Comparison of ENCODE assay signal across 12 cellular contexts in the genomic region with DNA sequence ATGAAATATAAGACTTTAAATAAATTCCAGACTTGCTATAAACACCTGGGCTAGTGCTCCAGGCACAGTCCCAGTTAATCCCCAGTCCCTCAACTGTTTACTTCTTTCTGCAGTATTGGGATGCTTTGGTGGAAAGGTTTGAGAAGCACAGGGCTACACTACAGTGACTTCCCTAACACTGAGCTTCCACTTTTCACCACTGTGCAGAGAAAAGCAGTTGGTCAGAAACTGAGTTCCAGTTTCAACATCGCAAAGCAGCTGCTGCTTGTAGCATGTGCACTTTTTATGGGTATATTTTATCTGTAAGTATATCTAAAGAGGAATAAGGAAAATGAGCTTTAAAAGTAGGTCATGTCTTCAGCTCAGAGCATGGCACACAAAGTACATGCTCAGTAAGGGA.
DNase-seq lines count a peak whose midpoint lies in the region; ATAC-seq and TF ChIP-seq lines count a peak whose summit lies in the region.
"Had no signal": no experiment of that assay in that cellular context is flagged by ENCODE, and none has a peak within 500 bp of the region (broad histone marks: within the 10 kb centered on the region; RNA-seq: fewer than 3 reads in every experiment).

No MANE protein-coding gene starts in this region.

- no peaks in the 10 kb centered on the region for H3K4me1 ChIP-seq in breast epithelium
- H3K4me1 ChIP-seq in effector memory CD4-positive, alpha-beta T cell (ENCODE audit: control insufficient read depth, insufficient read depth, low read length, poor library complexity, severe bottlenecking): no peaks in the 10 kb centered on the region
- H3K4me1 ChIP-seq: psoas muscle had no signal

- no peaks in the 10 kb centered on the region for H3K27me3 ChIP-seq in breast epithelium
- H3K27me3 ChIP-seq in effector memory CD4-positive, alpha-beta T cell (replicated peaks; ENCODE audit: control insufficient read depth, insufficient read depth, low read length, poor library complexity, severe bottlenecking): no peaks in the 10 kb centered on the region

- POLR2A ChIA-PET in HEK293T (lab: Yijun Ruan, JAX): no interaction called here

- intact Hi-C loops in breast epithelium (cut with DNase I; ENCODE audit: low total_unique reads): no loop called here

- in situ Hi-C loops in GM13976 (cut with MboI; ENCODE audit: low sequenced_read_pairs, unreplicated experiment): no loop called here

- TF ChIP-seq CTCF in GM13976 (IDR thresholded peaks at IDR 0.05; ENCODE audit: borderline replicate concordance, control extremely low read depth, extremely low read depth, insufficient read depth, missing control alignments) (no peak), breast epithelium (IDR thresholded peaks at IDR 0.05) (no peak)

- no peak for TF ChIP-seq POLR2A in breast epithelium (IDR thresholded peaks at IDR 0.05)

- H3K4me3 ChIP-seq in breast epithelium: no peak overlapping the region
- H3K4me3 ChIP-seq in effector memory CD4-positive, alpha-beta T cell (ENCODE audit: insufficient read depth, low read depth, low read length, poor library complexity, severe bottlenecking): no peak overlapping the region
- H3K4me3 ChIP-seq: psoas muscle had no signal

- no peaks in the 10 kb centered on the region for H3K36me3 ChIP-seq in breast epithelium
- no peaks in the 10 kb centered on the region for H3K36me3 ChIP-seq in effector memory CD4-positive, alpha-beta T cell (ENCODE audit: control insufficient read depth, insufficient read depth, low read length)
- H3K36me3 ChIP-seq: WERI-Rb-1 had no signal

- H3K27ac ChIP-seq in breast epithelium: no peak overlapping the region
- no peak overlapping the region for H3K27ac ChIP-seq in effector memory CD4-positive, alpha-beta T cell (ENCODE audit: insufficient read depth, low read length, poor library complexity, severe bottlenecking)
- H3K27ac ChIP-seq: psoas muscle, WERI-Rb-1 had no signal

- CTCF ChIA-PET in HEK293T (lab: Yijun Ruan, JAX): no interaction called here

- ATAC-seq in GM19397 (IDR thresholded peaks at IDR 0.05; ENCODE audit: unreplicated experiment) (peak; percentile 79), HG02678 (IDR thresholded peaks at IDR 0.05; ENCODE audit: unreplicated experiment) (peak; percentile 93), HG03469 (IDR thresholded peaks at IDR 0.05; ENCODE audit: unreplicated experiment) (peak; percentile 85), HG03439 (IDR thresholded peaks at IDR 0.05; ENCODE audit: unreplicated experiment) (no peak)
- ATAC-seq: psoas muscle, Right ventricle myocardium inferior had no signal

- no peaks in the 10 kb centered on the region for H3K9me3 ChIP-seq in breast epithelium
- H3K9me3 ChIP-seq in effector memory CD4-positive, alpha-beta T cell (ENCODE audit: control insufficient read depth, low read length): no peaks in the 10 kb centered on the region
- H3K9me3 ChIP-seq: psoas muscle had no signal

- DNase-seq in GM13976 (ENCODE audit: low spot score): peak; percentile 29
- no peak for DNase-seq in breast epithelium (ENCODE audit: low spot score in 2 of 2)
- no peak for DNase-seq in HEK293T (ENCODE audit: extremely low spot score)
- DNase-seq in effector memory CD4-positive, alpha-beta T cell: no peak
- DNase-seq: activated T-cell treated with anti-CD3 and anti-CD28 coated beads, Interleukin-2, amount 50 U/mL, for 1 hour; psoas muscle; WERI-Rb-1 had no signal

TF ChIP-seq in HEK293T, 16 proteins besides CTCF, POLR2A, EP300 and RAD21:
- TF ChIP-seq NFRKB (IDR thresholded peaks at IDR 0.05) (no peak), TARDBP (IDR thresholded peaks at IDR 0.05) (no peak), ARNT (IDR thresholded peaks at IDR 0.05) (no peak), FOXK2 (IDR thresholded peaks at IDR 0.05) (no peak), FOXM1 (IDR thresholded peaks at IDR 0.05; ENCODE audit: borderline replicate concordance) (no peak), ZNF384 (IDR thresholded peaks at IDR 0.05) (no peak), FOXA1 (IDR thresholded peaks at IDR 0.05) (no peak), BHLHE40 (IDR thresholded peaks at IDR 0.05; ENCODE audit: borderline replicate concordance) (no peak), LEF1 (IDR thresholded peaks at IDR 0.05; ENCODE audit: borderline replicate concordance) (no peak), SUZ12 (IDR thresholded peaks at IDR 0.05) (no peak), L3MBTL2 (conservative IDR thresholded peaks at IDR 0.05) (no peak), ELF4 (IDR thresholded peaks at IDR 0.05) (no peak), HDGF (IDR thresholded peaks at IDR 0.05; ENCODE audit: borderline replicate concordance) (no peak), SP1 (IDR thresholded peaks at IDR 0.05) (no peak), CTBP1 (IDR thresholded peaks at IDR 0.05; ENCODE audit: borderline replicate concordance) (no peak)
- TF ChIP-seq, protein P1, sequence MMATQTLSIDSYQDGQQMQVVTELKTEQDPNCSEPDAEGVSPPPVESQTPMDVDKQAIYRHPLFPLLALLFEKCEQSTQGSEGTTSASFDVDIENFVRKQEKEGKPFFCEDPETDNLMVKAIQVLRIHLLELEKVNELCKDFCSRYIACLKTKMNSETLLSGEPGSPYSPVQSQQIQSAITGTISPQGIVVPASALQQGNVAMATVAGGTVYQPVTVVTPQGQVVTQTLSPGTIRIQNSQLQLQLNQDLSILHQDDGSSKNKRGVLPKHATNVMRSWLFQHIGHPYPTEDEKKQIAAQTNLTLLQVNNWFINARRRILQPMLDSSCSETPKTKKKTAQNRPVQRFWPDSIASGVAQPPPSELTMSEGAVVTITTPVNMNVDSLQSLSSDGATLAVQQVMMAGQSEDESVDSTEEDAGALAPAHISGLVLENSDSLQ (IDR thresholded peaks at IDR 0.05): no peak
TF ChIP-seq in HEK293T: peak in this region for 0.
